In genomic region chr9:83431470-83432060, GRCh38 we compare ENCODE assay signal across 10 cellular contexts.
A peak's percentile ranks its signal among the peaks of the same experiment; 100 is the strongest.
DNase-seq lines count a peak whose midpoint lies in the region; ATAC-seq and TF ChIP-seq lines count a peak whose summit lies in the region.
"Had no signal": no experiment of that assay in that cellular context is flagged by ENCODE, and none has a peak within 500 bp of the region (broad histone marks: within the 10 kb centered on the region; RNA-seq: fewer than 3 reads in every experiment).

No MANE protein-coding gene starts in this region.

- H3K9me3 ChIP-seq in ectodermal cell (ENCODE audit: control insufficient read depth, low read length) (no peaks in the 10 kb centered on the region), mucosa of rectum (ENCODE audit: control insufficient read depth in 2 of 2, low read length in 2 of 2) (no peaks in the 10 kb centered on the region)

- H3K4me1 ChIP-seq in ectodermal cell (ENCODE audit: control insufficient read depth, insufficient read depth, low read length) (peaks cover 20% of the 10 kb centered on the region), mucosa of rectum (ENCODE audit: control insufficient read depth in 2 of 2, insufficient read depth in 2 of 2, low read length in 2 of 2) (peaks cover 16 to 49% of the 10 kb centered on the region in 2 donors)

- TF ChIP-seq CTCF in 22Rv1 (IDR thresholded peaks at IDR 0.05): no peak

- 82 to 96% methylated on average over 3 of the region's 3 CpGs for WGBS in ectodermal cell, 2 experiments

- peak overlapping the region; percentile 35 for H3K27ac ChIP-seq in 22Rv1
- H3K27ac ChIP-seq in ectodermal cell (ENCODE audit: insufficient read depth, low read depth, low read length, poor library complexity, severe bottlenecking): peak overlapping the region; percentile 60
- H3K27ac ChIP-seq in mucosa of rectum (ENCODE audit: low read depth in 2 of 2, low read length in 2 of 2): peak overlapping the region; percentile 14 to 52

- H3K9ac ChIP-seq in mucosa of rectum (ENCODE audit: low read depth in 1 of 2, low read length in 2 of 2): no peak overlapping the region

- DNase-seq in M059J (ENCODE audit: low read depth) (peak; percentile 81), globus pallidus (ENCODE audit: low spot score) (no peak), NAMALWA (ENCODE audit: low spot score) (no peak), NCI-H128 (lab: John Stamatoyannopoulos, UW; ENCODE audit: unreplicated experiment) (no peak)
- DNase-seq: NCI-H2171 treated with DMSO at 0.1 percent for 48 hours had no signal

- no peak for ATAC-seq in HG02759 (IDR thresholded peaks at IDR 0.05; ENCODE audit: unreplicated experiment)
- ATAC-seq: K562 had no signal

- H3K4me3 ChIP-seq in ectodermal cell (ENCODE audit: insufficient read depth, low read depth, low read length): no peak overlapping the region
- peak overlapping the region in 1 of 2 donors; percentile 2 for H3K4me3 ChIP-seq in mucosa of rectum (ENCODE audit: low read length in 2 of 2)
- H3K4me3 ChIP-seq: K562 had no signal

- H3K27me3 ChIP-seq in ectodermal cell (ENCODE audit: control insufficient read depth, insufficient read depth, low read length, poor library complexity, severe bottlenecking): no peaks in the 10 kb centered on the region
- no peaks in the 10 kb centered on the region for H3K27me3 ChIP-seq in mucosa of rectum (ENCODE audit: control insufficient read depth in 2 of 2, insufficient read depth in 2 of 2, low read length in 2 of 2)

- H3K36me3 ChIP-seq in ectodermal cell (ENCODE audit: control insufficient read depth, insufficient read depth, low read length) (no peaks in the 10 kb centered on the region), mucosa of rectum (ENCODE audit: control insufficient read depth in 2 of 2, insufficient read depth in 2 of 2, low read length in 2 of 2) (no peaks in the 10 kb centered on the region)
